In the genomic region with DNA sequence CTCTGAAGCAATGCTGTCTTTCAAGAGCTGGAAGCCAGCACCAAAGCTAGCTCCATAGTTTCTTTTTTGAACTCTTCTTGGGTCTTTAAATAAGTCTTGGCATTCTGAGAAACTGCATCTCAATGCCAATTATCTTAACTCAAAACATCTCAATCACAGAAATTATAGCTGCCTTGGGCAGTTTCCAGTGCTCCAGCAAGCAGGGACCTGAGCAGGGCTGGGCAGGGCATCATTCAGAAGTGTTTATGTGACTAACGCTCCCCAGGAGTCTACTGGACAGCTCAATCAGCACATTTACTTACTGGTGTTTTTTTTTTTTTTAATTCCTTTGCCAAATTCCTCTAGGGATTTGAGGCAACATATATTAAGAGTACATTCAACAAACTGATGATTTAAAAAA, we compare ENCODE assay signal across 18 cellular contexts. TPM values are rescaled to one million over a fixed set of nuclear protein-coding genes. Genes with fewer than 3 reads are reported as not detected.
DNase-seq lines count a peak whose midpoint lies in the region; ATAC-seq and TF ChIP-seq lines count a peak whose summit lies in the region.
"Had no signal": no experiment of that assay in that cellular context is flagged by ENCODE, and none has a peak within 500 bp of the region (broad histone marks: within the 10 kb centered on the region; RNA-seq: fewer than 3 reads in every experiment).

No MANE protein-coding gene starts in this region.

- WGBS in spleen, 5 donors, result 54 to 68% (median 63%) methylated on average over 1 of the region's 1 CpG

- DNase-seq in amniotic stem cell (lab: John Stamatoyannopoulos, UW) (peak; percentile 4), fibroblast of the aortic adventitia (ENCODE audit: low read depth) (peak; percentile 59), spleen (peak; percentile 1), cerebellar nuclear complex (lab: John Stamatoyannopoulos, UW) (no peak)
- DNase-seq: body of pancreas, DMS79 treated with DMSO at 0.1 percent for 48 hours, endodermal cell, heart left ventricle, left cardiac atrium, SK-N-SH, transverse colon had no signal

- no peaks in the 10 kb centered on the region for H3K36me3 ChIP-seq in HEK293 (ENCODE audit: control insufficient read depth in 2 of 2, insufficient read depth in 1 of 2, low read length in 2 of 2)
- no peaks in the 10 kb centered on the region for H3K36me3 ChIP-seq in spleen
- H3K36me3 ChIP-seq: heart left ventricle, transverse colon had no signal

- ATAC-seq in GM18868 (IDR thresholded peaks at IDR 0.05; ENCODE audit: unreplicated experiment) (no peak), HG03469 (IDR thresholded peaks at IDR 0.05; ENCODE audit: unreplicated experiment) (no peak), GM19467 (IDR thresholded peaks at IDR 0.05; ENCODE audit: unreplicated experiment) (no peak)
- ATAC-seq: body of pancreas, GM12878, heart left ventricle, left cardiac atrium had no signal

- H3K27ac ChIP-seq in HEK293 (ENCODE audit: extremely low read depth, low read depth, low read length), result no peak overlapping the region
- no peak overlapping the region for H3K27ac ChIP-seq in spleen
- H3K27ac ChIP-seq: body of pancreas, heart left ventricle, transverse colon had no signal

- POLR2A ChIA-PET in HEK293 (lab: Yijun Ruan, JAX), result interaction anchor here (0.6 kb wide), 1 partner anchor 305 kb away, joined by 3 read pairs; no protein-coding TSS in a partner anchor

- H3K4me1 ChIP-seq in HEK293 (ENCODE audit: control insufficient read depth, insufficient read depth, low read length) (peaks cover 3% of the 10 kb centered on the region; the same call in 1 of the 2 replicates), spleen (peaks cover 0 to 20% (median 0%) of the 10 kb centered on the region in 6 donors)
- H3K4me1 ChIP-seq: body of pancreas, transverse colon had no signal

- H3K9me3 ChIP-seq in HEK293 (ENCODE audit: control insufficient read depth, insufficient read depth, low read depth, low read length) (no peaks in the 10 kb centered on the region), spleen (no peaks in the 10 kb centered on the region)
- H3K9me3 ChIP-seq: body of pancreas, heart left ventricle, SK-N-SH, transverse colon had no signal

- no peak for TF ChIP-seq CTCF in HEK293 (tag by site-specific recombination; IDR thresholded peaks at IDR 0.05)
- TF ChIP-seq CTCF in fibroblast of the aortic adventitia (IDR thresholded peaks at IDR 0.05; ENCODE audit: insufficient read depth, low read length), result no peak
- no peak for TF ChIP-seq CTCF in spleen (IDR thresholded peaks at IDR 0.05 in 8 of 11, conservative IDR thresholded peaks at IDR 0.05 in 3 of 11)

- no peak for TF ChIP-seq POLR2A in spleen (IDR thresholded peaks at IDR 0.05)

- H3K4me3 ChIP-seq in HEK293 (ENCODE audit: low read depth, low read length), result no peak overlapping the region
- H3K4me3 ChIP-seq in fibroblast of the aortic adventitia (ENCODE audit: low read depth, low read length), result no peak overlapping the region
- H3K4me3 ChIP-seq in spleen, result no peak overlapping the region
- H3K4me3 ChIP-seq: body of pancreas, GM12878, heart left ventricle, transverse colon had no signal

- H3K27me3 ChIP-seq in spleen (replicated peaks in 1 of 7), result peaks cover 0 to 57% (median 0%) of the 10 kb centered on the region in 7 donors
- H3K27me3 ChIP-seq: body of pancreas had no signal

- CTCF ChIA-PET in HEK293 (lab: Yijun Ruan, JAX), result interaction anchor here (0.6 to 1.7 kb wide), 3 partner anchors 16 to 667 kb away, joined by 3 to 6 read pairs (median 3); no protein-coding TSS in a partner anchor

- intact Hi-C loops in spleen (cut with DNase I; ENCODE audit: low total_unique reads), result no loop called here

TF ChIP-seq in HEK293, 187 proteins besides CTCF, POLR2A, EP300 and RAD21:
- peak; percentile 44; the same call in 1 of the 2 replicates for TF ChIP-seq GLIS1 (tag by site-specific recombination; IDR thresholded peaks at IDR 0.05)
- TF ChIP-seq, protein P1, sequence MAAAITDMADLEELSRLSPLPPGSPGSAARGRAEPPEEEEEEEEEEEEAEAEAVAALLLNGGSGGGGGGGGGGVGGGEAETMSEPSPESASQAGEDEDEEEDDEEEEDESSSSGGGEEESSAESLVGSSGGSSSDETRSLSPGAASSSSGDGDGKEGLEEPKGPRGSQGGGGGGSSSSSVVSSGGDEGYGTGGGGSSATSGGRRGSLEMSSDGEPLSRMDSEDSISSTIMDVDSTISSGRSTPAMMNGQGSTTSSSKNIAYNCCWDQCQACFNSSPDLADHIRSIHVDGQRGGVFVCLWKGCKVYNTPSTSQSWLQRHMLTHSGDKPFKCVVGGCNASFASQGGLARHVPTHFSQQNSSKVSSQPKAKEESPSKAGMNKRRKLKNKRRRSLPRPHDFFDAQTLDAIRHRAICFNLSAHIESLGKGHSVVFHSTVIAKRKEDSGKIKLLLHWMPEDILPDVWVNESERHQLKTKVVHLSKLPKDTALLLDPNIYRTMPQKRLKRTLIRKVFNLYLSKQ (tag by site-specific recombination; IDR thresholded peaks at IDR 0.05; ENCODE audit: borderline replicate concordance), result no peak
- TF ChIP-seq, protein P2, sequence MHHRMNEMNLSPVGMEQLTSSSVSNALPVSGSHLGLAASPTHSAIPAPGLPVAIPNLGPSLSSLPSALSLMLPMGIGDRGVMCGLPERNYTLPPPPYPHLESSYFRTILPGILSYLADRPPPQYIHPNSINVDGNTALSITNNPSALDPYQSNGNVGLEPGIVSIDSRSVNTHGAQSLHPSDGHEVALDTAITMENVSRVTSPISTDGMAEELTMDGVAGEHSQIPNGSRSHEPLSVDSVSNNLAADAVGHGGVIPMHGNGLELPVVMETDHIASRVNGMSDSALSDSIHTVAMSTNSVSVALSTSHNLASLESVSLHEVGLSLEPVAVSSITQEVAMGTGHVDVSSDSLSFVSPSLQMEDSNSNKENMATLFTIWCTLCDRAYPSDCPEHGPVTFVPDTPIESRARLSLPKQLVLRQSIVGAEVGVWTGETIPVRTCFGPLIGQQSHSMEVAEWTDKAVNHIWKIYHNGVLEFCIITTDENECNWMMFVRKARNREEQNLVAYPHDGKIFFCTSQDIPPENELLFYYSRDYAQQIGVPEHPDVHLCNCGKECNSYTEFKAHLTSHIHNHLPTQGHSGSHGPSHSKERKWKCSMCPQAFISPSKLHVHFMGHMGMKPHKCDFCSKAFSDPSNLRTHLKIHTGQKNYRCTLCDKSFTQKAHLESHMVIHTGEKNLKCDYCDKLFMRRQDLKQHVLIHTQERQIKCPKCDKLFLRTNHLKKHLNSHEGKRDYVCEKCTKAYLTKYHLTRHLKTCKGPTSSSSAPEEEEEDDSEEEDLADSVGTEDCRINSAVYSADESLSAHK (tag by site-specific recombination; IDR thresholded peaks at IDR 0.05), result peak; percentile 84

RNA-seq across cellular contexts. Expression of a gene that starts 18.2 kb away (rescaled TPM):
- total RNA-seq in fibroblast of the aortic adventitia (ENCODE audit: low replicate concordance) (not detected in 2 replicates), spleen (100 to 1,000 TPM in 2 of 7 donors, 10 to 100 TPM in 5; 15.9 to 122 (median 45.0) TPM)
- polyA plus RNA-seq in spleen, result 1 to 10 TPM; 5.1 to 8.3 (median 8.3) TPM
- total RNA-seq: body of pancreas, endodermal cell, progenitor cell of endocrine pancreas, transverse colon had no signal
- polyA plus RNA-seq: SK-N-SH had no signal

RNA-seq across cellular contexts. Expression of a gene that starts 40.9 kb away (rescaled TPM):
- not detected in 2 replicates for total RNA-seq in fibroblast of the aortic adventitia (ENCODE audit: low replicate concordance)
- total RNA-seq in spleen, result not detected
- not detected for polyA plus RNA-seq in spleen
- total RNA-seq: body of pancreas, GM12878, heart left ventricle, left cardiac atrium, progenitor cell of endocrine pancreas, transverse colon had no signal
- polyA plus RNA-seq: CD14-positive monocyte, heart left ventricle had no signal

Comparison
In these comparisons a context has a peak if more than half of its experiments do, and no peak if none do; other contexts are left out.
1. DNase-seq: peak in amniotic stem cell (single experiment), fibroblast of the aortic adventitia (single experiment) and spleen (single experiment); none in cerebellar nuclear complex (0 of 2).
2. RNA of a gene that starts 18.2 kb away (total RNA-seq): 15.9 to 122 TPM in spleen; not detected in fibroblast of the aortic adventitia; every median in the first group is over 10 times any median in the second.